Comparison of ENCODE assay signal across 22 cellular contexts in genomic region chr6:168166627-168167026, GRCh38.
"Had no signal": no experiment of that assay in that cellular context is flagged by ENCODE, and none has a peak within 500 bp of the region (broad histone marks: within the 10 kb centered on the region; RNA-seq: fewer than 3 reads in every experiment).

No MANE protein-coding gene starts in this region.

- H3K4me3 Mint-ChIP-seq: dendritic cell treated with granulocyte-macrophage colony-stimulating factor and Interleukin-4, amounts not matched to agents 40 ng/mL and 50 ng/mL, for 4 days; naive B cell; natural killer cell treated with Interleukin-12 subunit alpha and Interleukin-12 subunit beta and Interleukin-15 and Interleukin-18, amount 100 ng/mL, for 72 hours; neural crest cell; stimulated activated memory B cell treated with anti-CD40 and anti-IgM and Interleukin-4, amounts not matched to agents 10 μg/mL and 1 μg/mL and 100 μg/mL, for 72 hours; type B pancreatic cell had no signal

- H3K27ac Mint-ChIP-seq: dendritic cell treated with granulocyte-macrophage colony-stimulating factor and Interleukin-4, amounts not matched to agents 40 ng/mL and 50 ng/mL, for 4 days; natural killer cell treated with Interleukin-12 subunit alpha and Interleukin-12 subunit beta and Interleukin-15 and Interleukin-18, amount 100 ng/mL, for 72 hours; stimulated activated memory B cell treated with anti-CD40 and anti-IgM and Interleukin-4, amounts not matched to agents 10 μg/mL and 1 μg/mL and 100 μg/mL, for 72 hours; type B pancreatic cell had no signal

- H3K27me3 ChIP-seq: sigmoid colon, testis had no signal

- H3K9me3 Mint-ChIP-seq: natural killer cell treated with Interleukin-12 subunit alpha and Interleukin-12 subunit beta and Interleukin-15 and Interleukin-18, amount 100 ng/mL, for 72 hours; type B pancreatic cell had no signal

- H3K4me1 ChIP-seq: prostate gland, testis had no signal

- H3K4me3 ChIP-seq: prostate gland, sigmoid colon, testis, tibial artery had no signal

- H3K9me3 ChIP-seq: neutrophil, prostate gland, sigmoid colon, testis, tibial artery had no signal

- H3K27ac ChIP-seq: neutrophil, prostate gland, testis, tibial artery had no signal

- H3K36me3 ChIP-seq: neutrophil, prostate gland, sigmoid colon, tibial artery had no signal

- H3K36me3 Mint-ChIP-seq: naive B cell; natural killer cell treated with Interleukin-12 subunit alpha and Interleukin-12 subunit beta and Interleukin-15 and Interleukin-18, amount 100 ng/mL, for 72 hours; type B pancreatic cell had no signal

- H3K27me3 Mint-ChIP-seq: stimulated activated memory B cell treated with anti-CD40 and anti-IgM and Interleukin-4, amounts not matched to agents 10 μg/mL and 1 μg/mL and 100 μg/mL, for 72 hours had no signal

- DNase-seq: caudate nucleus; cerebellar nuclear complex; effector CD8-positive, alpha-beta T cell; erythroblast; kidney; mammary epithelial cell; mesendoderm; naive B cell; right cardiac atrium; sigmoid colon; stimulated activated CD4-positive, alpha-beta T cell treated with anti-CD3 and anti-CD28 coated beads, Interleukin-4, amount 100 ng/mL, for 4 hours; stimulated activated naive CD8-positive, alpha-beta T cell treated with anti-CD3 and anti-CD28 coated beads, Interleukin-15, Interleukin-2, amounts not matched to agents 100 U/mL and 50 U/mL, for 24 hours; substantia nigra; testis; tibial artery had no signal
